31 cellular contexts compared by ENCODE assay signal in genomic region chr16:54822502-54823291, GRCh38.
"Had no signal": no experiment of that assay in that cellular context is flagged by ENCODE, and none has a peak within 500 bp of the region (broad histone marks: within the 10 kb centered on the region; RNA-seq: fewer than 3 reads in every experiment).

No MANE protein-coding gene starts in this region.

- H3K4me3 Mint-ChIP-seq: activated CD4-positive, alpha-beta T cell treated with anti-CD3 and anti-CD28 coated beads, Interleukin-2, amount 10 ng/mL, durations not matched to agents 24 days and 14 days; activated CD8-positive, alpha-beta T cell treated with anti-CD3 and anti-CD28 coated beads for 36 hours; activated naive CD4-positive, alpha-beta T cell treated with anti-CD3 and anti-CD28 coated beads, Interleukin-2, amount 50 U/mL, for 24 hours; activated naive CD8-positive, alpha-beta T cell treated with anti-CD3 and anti-CD28 coated beads, Interleukin-2, amount 10 ng/mL, durations not matched to agents 7 days and 5 days; activated T-cell treated with anti-CD3 and anti-CD28 coated beads, Interleukin-2, amount 50 U/mL, for 24 hours; T-helper 1 cell treated with Interleukin-12 subunit alpha and Interleukin-12 subunit beta and Interleukin-4 antibody, amounts not matched to agents 30 μg/mL and 1 μg/mL, for 36 hours; T-helper 2 cell treated with Interferon-gamma antibody and Interleukin-4, amounts not matched to agents 5 μg/mL and 100 μg/mL, for 36 hours had no signal

- H3K36me3 Mint-ChIP-seq: activated naive CD4-positive, alpha-beta T cell treated with anti-CD3 and anti-CD28 coated beads, Interleukin-2, amount 50 U/mL, for 24 hours; activated naive CD8-positive, alpha-beta T cell treated with anti-CD3 and anti-CD28 coated beads, Interleukin-2, amount 10 ng/mL, durations not matched to agents 7 days and 5 days had no signal

- H3K36me3 ChIP-seq: adrenal gland, breast epithelium, Peyer's patch, SJSA1 had no signal

- H3K4me1 Mint-ChIP-seq: activated CD4-positive, alpha-beta T cell treated with anti-CD3 and anti-CD28 coated beads, Interleukin-2, amount 10 ng/mL, durations not matched to agents 24 days and 14 days; activated naive CD4-positive, alpha-beta T cell treated with anti-CD3 and anti-CD28 coated beads, Interleukin-2, amount 50 U/mL, for 24 hours; activated naive CD8-positive, alpha-beta T cell treated with anti-CD3 and anti-CD28 coated beads, Interleukin-2, amount 10 ng/mL, durations not matched to agents 7 days and 5 days had no signal

- H3K9me3 ChIP-seq: adrenal gland, body of pancreas, breast epithelium, Peyer's patch, SJSA1, SK-N-SH had no signal

- H3K4me1 ChIP-seq: adrenal gland, body of pancreas, breast epithelium, Peyer's patch, SJSA1 had no signal

- H3K27ac ChIP-seq: adrenal gland, body of pancreas, KMS-11, Peyer's patch, SJSA1 had no signal

- ATAC-seq: activated CD8-positive, alpha-beta T cell treated with anti-CD3 and anti-CD28 coated beads for 36 hours; body of pancreas; PC-3 had no signal

- DNase-seq: activated CD4-positive, alpha-beta T cell treated with anti-CD3 and anti-CD28 coated beads, Interleukin-2, amount 10 ng/mL, durations not matched to agents 24 days and 14 days; activated CD4-positive, alpha-beta T cell treated with anti-CD3 and anti-CD28 coated beads, Interleukin-2, amount 50 U/mL, for 4 hours; activated CD8-positive, alpha-beta T cell treated with anti-CD3 and anti-CD28 coated beads for 36 hours; activated gamma-delta T cell; activated naive CD4-positive, alpha-beta T cell treated with Interleukin-2 at 50 U/mL for 16 hours; activated naive CD8-positive, alpha-beta T cell treated with anti-CD3 and anti-CD28 coated beads, Interleukin-2, amount 10 ng/mL, durations not matched to agents 7 days and 5 days; activated T-cell treated with anti-CD3 and anti-CD28 coated beads, Interleukin-2, amount 50 U/mL, for 24 hours; adrenal gland; body of pancreas; NCI-H1092 treated with DMSO at 0.1 percent for 48 hours; NCI-H1417; NCI-H146; NCI-H187; NCI-H2029 treated with DMSO at 0.1 percent for 48 hours; NCI-H2107; NCI-H226; NCI-H446 treated with DMSO at 0.1 percent for 48 hours; NCI-H524; NCI-H69; PC-3; Peyer's patch; RPMI8226; SHP77 treated with DMSO at 0.1 percent for 48 hours; SK-N-SH had no signal

- H3K27me3 ChIP-seq: adrenal gland, body of pancreas, breast epithelium, Peyer's patch had no signal

- H3K27ac Mint-ChIP-seq: activated CD4-positive, alpha-beta T cell treated with anti-CD3 and anti-CD28 coated beads, Interleukin-2, amount 10 ng/mL, durations not matched to agents 24 days and 14 days; activated CD8-positive, alpha-beta T cell treated with anti-CD3 and anti-CD28 coated beads for 36 hours; activated naive CD4-positive, alpha-beta T cell treated with anti-CD3 and anti-CD28 coated beads, Interleukin-2, amount 50 U/mL, for 24 hours; activated naive CD8-positive, alpha-beta T cell treated with anti-CD3 and anti-CD28 coated beads, Interleukin-2, amount 10 ng/mL, durations not matched to agents 7 days and 5 days; activated T-cell treated with anti-CD3 and anti-CD28 coated beads, Interleukin-2, amount 50 U/mL, for 24 hours; activated T-helper 2 cell treated with anti-CD3 and anti-CD28 coated beads, Interferon-gamma antibody, Interleukin-2, Interleukin-4, amounts not matched to agents 10 μg/mL and 5 μg/mL and 100 μg/mL, durations not matched to agents 14 hours and 24 hours and 36 hours; T-helper 1 cell treated with Interleukin-12 subunit alpha and Interleukin-12 subunit beta and Interleukin-4 antibody, amounts not matched to agents 30 μg/mL and 1 μg/mL, for 36 hours; T-helper 2 cell treated with Interferon-gamma antibody and Interleukin-4, amounts not matched to agents 5 μg/mL and 100 μg/mL, for 36 hours had no signal

- H3K4me3 ChIP-seq: adrenal gland, body of pancreas, breast epithelium, Peyer's patch, SJSA1 had no signal

- H3K27me3 Mint-ChIP-seq: activated CD4-positive, alpha-beta T cell treated with anti-CD3 and anti-CD28 coated beads, Interleukin-2, amount 10 ng/mL, durations not matched to agents 24 days and 14 days; activated naive CD8-positive, alpha-beta T cell treated with anti-CD3 and anti-CD28 coated beads, Interleukin-2, amount 10 ng/mL, durations not matched to agents 7 days and 5 days had no signal

- H3K9me3 Mint-ChIP-seq: activated naive CD4-positive, alpha-beta T cell treated with anti-CD3 and anti-CD28 coated beads, Interleukin-2, amount 50 U/mL, for 24 hours; activated T-helper 2 cell treated with anti-CD3 and anti-CD28 coated beads, Interferon-gamma antibody, Interleukin-2, Interleukin-4, amounts not matched to agents 10 μg/mL and 5 μg/mL and 100 μg/mL, durations not matched to agents 14 hours and 24 hours and 36 hours; T-helper 1 cell treated with Interleukin-12 subunit alpha and Interleukin-12 subunit beta and Interleukin-4 antibody, amounts not matched to agents 30 μg/mL and 1 μg/mL, for 36 hours; T-helper 2 cell treated with Interferon-gamma antibody and Interleukin-4, amounts not matched to agents 5 μg/mL and 100 μg/mL, for 36 hours had no signal
